Comparison of ENCODE assay signal across 20 cellular contexts in genomic region chr5:75671506-75671905, GRCh38.
"Had no signal": no experiment of that assay in that cellular context is flagged by ENCODE, and none has a peak within 500 bp of the region (broad histone marks: within the 10 kb centered on the region; RNA-seq: fewer than 3 reads in every experiment).

No MANE protein-coding gene starts in this region.

- H3K27ac Mint-ChIP-seq: activated CD4-positive, alpha-beta memory T cell treated with anti-CD3 and anti-CD28 coated beads, Interleukin-2, amount 10 ng/mL, durations not matched to agents 7 days and 5 days; memory B cell; neural progenitor cell; stimulated activated naive CD8-positive, alpha-beta T cell treated with anti-CD3 and anti-CD28 coated beads, Interleukin-15, amount 100 ng/mL, for 72 hours; T-cell; T-helper 2 cell treated with Interferon-gamma antibody and Interleukin-4, amounts not matched to agents 5 μg/mL and 100 μg/mL, for 36 hours had no signal

- H3K27me3 ChIP-seq: gastrocnemius medialis, neural progenitor cell, tibial artery had no signal

- H3K27me3 Mint-ChIP-seq: activated CD4-positive, alpha-beta memory T cell treated with anti-CD3 and anti-CD28 coated beads, Interleukin-2, amount 10 ng/mL, durations not matched to agents 7 days and 5 days; activated CD4-positive, alpha-beta T cell treated with anti-CD3 and anti-CD28 coated beads, Interleukin-2, amount 10 ng/mL, durations not matched to agents 24 days and 14 days; memory B cell; stimulated activated naive CD8-positive, alpha-beta T cell treated with anti-CD3 and anti-CD28 coated beads, Interleukin-15, amount 100 ng/mL, for 72 hours; T-cell had no signal

- H3K9me3 Mint-ChIP-seq: activated CD4-positive, alpha-beta memory T cell treated with anti-CD3 and anti-CD28 coated beads, Interleukin-2, amount 10 ng/mL, durations not matched to agents 7 days and 5 days; activated CD4-positive, alpha-beta T cell treated with anti-CD3 and anti-CD28 coated beads, Interleukin-2, amount 10 ng/mL, durations not matched to agents 24 days and 14 days; activated naive CD4-positive, alpha-beta T cell treated with anti-CD3 and anti-CD28 coated beads, Interleukin-2, amount 50 U/mL, for 72 hours; activated T-helper 1 cell treated with anti-CD3 and anti-CD28 coated beads, Interleukin-12 subunit alpha, Interleukin-12 subunit beta, Interleukin-2, Interleukin-4 antibody, amounts not matched to agents 30 ng/mL and 10 ng/mL and 1 ng/mL, durations not matched to agents 14 hours and 24 hours and 36 hours; memory B cell; neural progenitor cell; stimulated activated naive CD8-positive, alpha-beta T cell treated with anti-CD3 and anti-CD28 coated beads, Interleukin-15, amount 100 ng/mL, for 72 hours; T-cell; T-helper 2 cell treated with Interferon-gamma antibody and Interleukin-4, amounts not matched to agents 5 μg/mL and 100 μg/mL, for 36 hours had no signal

- H3K36me3 ChIP-seq: neural progenitor cell had no signal

- H3K9ac ChIP-seq: neural progenitor cell had no signal

- H3K4me3 Mint-ChIP-seq: activated CD4-positive, alpha-beta memory T cell treated with anti-CD3 and anti-CD28 coated beads, Interleukin-2, amount 10 ng/mL, durations not matched to agents 7 days and 5 days; activated CD4-positive, alpha-beta T cell treated with anti-CD3 and anti-CD28 coated beads, Interleukin-2, amount 10 ng/mL, durations not matched to agents 24 days and 14 days; activated T-helper 1 cell treated with anti-CD3 and anti-CD28 coated beads, Interleukin-12 subunit alpha, Interleukin-12 subunit beta, Interleukin-2, Interleukin-4 antibody, amounts not matched to agents 30 ng/mL and 10 ng/mL and 1 ng/mL, durations not matched to agents 14 hours and 24 hours and 36 hours; memory B cell; neural progenitor cell; stimulated activated naive CD8-positive, alpha-beta T cell treated with anti-CD3 and anti-CD28 coated beads, Interleukin-15, amount 100 ng/mL, for 72 hours; T-cell; T-helper 2 cell treated with Interferon-gamma antibody and Interleukin-4, amounts not matched to agents 5 μg/mL and 100 μg/mL, for 36 hours had no signal

- H3K4me2 ChIP-seq: neural progenitor cell had no signal

- ATAC-seq: activated CD4-positive, CD25-positive, alpha-beta regulatory T cell treated with anti-CD3 and anti-CD28 coated beads, Interleukin-2, amount 50 U/mL, for 24 hours; gastrocnemius medialis; left cardiac atrium; stimulated activated naive CD8-positive, alpha-beta T cell treated with anti-CD3 and anti-CD28 coated beads, Interleukin-15, amount 100 ng/mL, for 72 hours; T-cell had no signal

- H3K27ac ChIP-seq: gastrocnemius medialis, neural progenitor cell, tibial artery, VCaP had no signal

- H3K4me1 ChIP-seq: gastrocnemius medialis had no signal

- DNase-seq: activated CD4-positive, alpha-beta memory T cell treated with anti-CD3 and anti-CD28 coated beads, Interleukin-2, amount 10 ng/mL, durations not matched to agents 7 days and 5 days; activated CD4-positive, alpha-beta T cell treated with anti-CD3 and anti-CD28 coated beads, Interleukin-2, amount 10 ng/mL, durations not matched to agents 24 days and 14 days; amygdala; cerebellar nuclear complex; gastrocnemius medialis; hypothalamus; islet precursor cell; left cardiac atrium; retina; stimulated activated CD4-positive, alpha-beta T cell treated with anti-CD3 and anti-CD28 coated beads, Interleukin-4, amount 100 ng/mL, for 4 hours; stimulated activated naive CD8-positive, alpha-beta T cell treated with anti-CD3 and anti-CD28 coated beads, Interleukin-15, amount 100 ng/mL, for 72 hours; T-cell; tibial artery had no signal

- H3K9me3 ChIP-seq: gastrocnemius medialis, tibial artery had no signal

- H3K4me3 ChIP-seq: gastrocnemius medialis, neural progenitor cell, tibial artery had no signal
